Comparison of ENCODE assay signal across 1 cellular context in the genomic region with DNA sequence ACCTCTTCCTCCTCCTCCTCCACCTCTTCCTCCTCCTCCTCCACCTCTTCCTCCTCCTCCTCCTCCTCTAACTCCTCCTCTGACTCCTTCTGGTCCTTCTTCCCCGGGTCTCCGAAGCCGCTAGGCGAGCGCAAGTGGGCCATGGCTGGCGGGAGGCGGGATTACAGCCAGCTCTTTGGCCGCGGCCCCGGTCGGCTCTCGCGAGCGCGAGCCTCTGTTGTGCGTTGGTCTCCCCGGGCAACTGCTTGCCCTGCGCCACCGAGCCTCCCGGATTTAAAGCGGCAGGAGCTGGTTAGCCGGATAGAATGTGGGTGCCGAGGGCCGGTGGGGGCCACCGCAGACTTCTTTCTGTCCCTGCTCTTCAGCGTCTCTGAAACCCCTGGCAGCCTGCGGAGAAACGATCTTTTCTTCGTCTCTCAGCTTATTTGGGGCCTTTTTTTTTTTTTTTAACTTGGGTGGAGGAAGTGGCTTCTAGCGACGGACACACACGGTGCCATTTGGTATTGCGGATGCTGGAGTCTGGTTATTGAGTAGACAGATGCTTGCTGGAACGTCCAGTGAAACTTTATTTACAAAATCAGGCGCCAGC.
A peak's percentile ranks its signal among the peaks of the same experiment; 100 is the strongest.
TF ChIP-seq lines count a peak whose summit lies in the region.

A gene (minus strand): TSS at position 165 of the 589 bp plus-strand sequence. CDS start 22 bp downstream, at position 143.

TF ChIP-seq in HepG2, 621 proteins besides CTCF, POLR2A, EP300 and RAD21 (continues in another document):
- TF ChIP-seq ADNP (CRISPR knock-in tag; IDR thresholded peaks at IDR 0.05) (no peak), ZNF615 (CRISPR knock-in tag; IDR thresholded peaks at IDR 0.05; ENCODE audit: borderline replicate concordance) (no peak), ZNF263 (CRISPR knock-in tag; IDR thresholded peaks at IDR 0.05) (peak; percentile 82), HNF4A (CRISPR knock-in tag; IDR thresholded peaks at IDR 0.05) (no peak), RORA (CRISPR knock-in tag; IDR thresholded peaks at IDR 0.05) (no peak), ZNF737 (CRISPR knock-in tag; IDR thresholded peaks at IDR 0.05; ENCODE audit: borderline replicate concordance) (no peak), GABPA (IDR thresholded peaks at IDR 0.05; ENCODE audit: low read depth, low read length) (no peak), GABPA (CRISPR knock-in tag; IDR thresholded peaks at IDR 0.05; ENCODE audit: low read depth) (no peak), SP140L (CRISPR knock-in tag; IDR thresholded peaks at IDR 0.05; ENCODE audit: borderline replicate concordance) (0 out of 2 replicates have a peak, but pooled peaks have one; percentile 36), ZSCAN29 (CRISPR knock-in tag; conservative IDR thresholded peaks at IDR 0.05) (0 out of 2 replicates have a peak, but pooled peaks have one; percentile 47), ZNF430 (CRISPR knock-in tag; IDR thresholded peaks at IDR 0.05) (peak; percentile 32; the same call in 1 of the 2 replicates), ZNF577 (CRISPR knock-in tag; IDR thresholded peaks at IDR 0.05; ENCODE audit: borderline replicate concordance, low read depth) (no peak), MAZ (IDR thresholded peaks at IDR 0.05; ENCODE audit: borderline replicate concordance, low read depth, low read length) (peak; percentile 30; the same call in 1 of the 2 replicates), MAZ (CRISPR knock-in tag; IDR thresholded peaks at IDR 0.05; ENCODE audit: low read depth) (no peak), CCAR2 (optimal IDR thresholded peaks at IDR 0.05; ENCODE audit: low read depth, low read length) (no peak), ZNF550 (CRISPR knock-in tag; IDR thresholded peaks at IDR 0.05; ENCODE audit: borderline replicate concordance) (no peak), ZNF10 (CRISPR knock-in tag; IDR thresholded peaks at IDR 0.05; ENCODE audit: borderline replicate concordance, low read depth) (no peak), PAF1 (CRISPR knock-in tag; IDR thresholded peaks at IDR 0.05) (no peak), CHD4 (IDR thresholded peaks at IDR 0.05; ENCODE audit: borderline replicate concordance, low read length) (no peak)
- TF ChIP-seq, protein P1, sequence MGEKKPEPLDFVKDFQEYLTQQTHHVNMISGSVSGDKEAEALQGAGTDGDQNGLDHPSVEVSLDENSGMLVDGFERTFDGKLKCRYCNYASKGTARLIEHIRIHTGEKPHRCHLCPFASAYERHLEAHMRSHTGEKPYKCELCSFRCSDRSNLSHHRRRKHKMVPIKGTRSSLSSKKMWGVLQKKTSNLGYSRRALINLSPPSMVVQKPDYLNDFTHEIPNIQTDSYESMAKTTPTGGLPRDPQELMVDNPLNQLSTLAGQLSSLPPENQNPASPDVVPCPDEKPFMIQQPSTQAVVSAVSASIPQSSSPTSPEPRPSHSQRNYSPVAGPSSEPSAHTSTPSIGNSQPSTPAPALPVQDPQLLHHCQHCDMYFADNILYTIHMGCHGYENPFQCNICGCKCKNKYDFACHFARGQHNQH (CRISPR knock-in tag; IDR thresholded peaks at IDR 0.05): peak; percentile 51; the same call in 1 of the 2 replicates
- TF ChIP-seq, protein P2, sequence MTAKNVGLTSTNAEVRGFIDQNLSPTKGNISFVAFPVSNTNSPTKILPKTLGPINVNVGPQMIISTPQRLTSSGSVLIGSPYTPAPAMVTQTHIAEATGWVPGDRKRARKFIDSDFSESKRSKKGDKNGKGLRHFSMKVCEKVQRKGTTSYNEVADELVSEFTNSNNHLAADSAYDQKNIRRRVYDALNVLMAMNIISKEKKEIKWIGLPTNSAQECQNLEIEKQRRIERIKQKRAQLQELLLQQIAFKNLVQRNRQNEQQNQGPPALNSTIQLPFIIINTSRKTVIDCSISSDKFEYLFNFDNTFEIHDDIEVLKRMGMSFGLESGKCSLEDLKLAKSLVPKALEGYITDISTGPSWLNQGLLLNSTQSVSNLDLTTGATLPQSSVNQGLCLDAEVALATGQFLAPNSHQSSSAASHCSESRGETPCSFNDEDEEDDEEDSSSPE (CRISPR knock-in tag; IDR thresholded peaks at IDR 0.05): peak; percentile 65; the same call in 1 of the 2 replicates
- TF ChIP-seq, protein P3, sequence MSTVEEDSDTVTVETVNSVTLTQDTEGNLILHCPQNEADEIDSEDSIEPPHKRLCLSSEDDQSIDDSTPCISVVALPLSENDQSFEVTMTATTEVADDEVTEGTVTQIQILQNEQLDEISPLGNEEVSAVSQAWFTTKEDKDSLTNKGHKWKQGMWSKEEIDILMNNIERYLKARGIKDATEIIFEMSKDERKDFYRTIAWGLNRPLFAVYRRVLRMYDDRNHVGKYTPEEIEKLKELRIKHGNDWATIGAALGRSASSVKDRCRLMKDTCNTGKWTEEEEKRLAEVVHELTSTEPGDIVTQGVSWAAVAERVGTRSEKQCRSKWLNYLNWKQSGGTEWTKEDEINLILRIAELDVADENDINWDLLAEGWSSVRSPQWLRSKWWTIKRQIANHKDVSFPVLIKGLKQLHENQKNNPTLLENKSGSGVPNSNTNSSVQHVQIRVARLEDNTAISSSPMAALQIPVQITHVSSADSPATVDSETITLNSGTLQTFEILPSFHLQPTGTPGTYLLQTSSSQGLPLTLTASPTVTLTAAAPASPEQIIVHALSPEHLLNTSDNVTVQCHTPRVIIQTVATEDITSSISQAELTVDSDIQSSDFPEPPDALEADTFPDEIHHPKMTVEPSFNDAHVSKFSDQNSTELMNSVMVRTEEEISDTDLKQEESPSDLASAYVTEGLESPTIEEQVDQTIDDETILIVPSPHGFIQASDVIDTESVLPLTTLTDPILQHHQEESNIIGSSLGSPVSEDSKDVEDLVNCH (CRISPR knock-in tag; IDR thresholded peaks at IDR 0.05): no peak
- TF ChIP-seq, protein P4, sequence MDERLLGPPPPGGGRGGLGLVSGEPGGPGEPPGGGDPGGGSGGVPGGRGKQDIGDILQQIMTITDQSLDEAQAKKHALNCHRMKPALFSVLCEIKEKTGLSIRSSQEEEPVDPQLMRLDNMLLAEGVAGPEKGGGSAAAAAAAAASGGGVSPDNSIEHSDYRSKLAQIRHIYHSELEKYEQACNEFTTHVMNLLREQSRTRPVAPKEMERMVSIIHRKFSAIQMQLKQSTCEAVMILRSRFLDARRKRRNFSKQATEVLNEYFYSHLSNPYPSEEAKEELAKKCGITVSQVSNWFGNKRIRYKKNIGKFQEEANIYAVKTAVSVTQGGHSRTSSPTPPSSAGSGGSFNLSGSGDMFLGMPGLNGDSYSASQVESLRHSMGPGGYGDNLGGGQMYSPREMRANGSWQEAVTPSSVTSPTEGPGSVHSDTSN (CRISPR knock-in tag; IDR thresholded peaks at IDR 0.05): no peak
- TF ChIP-seq, protein P5, sequence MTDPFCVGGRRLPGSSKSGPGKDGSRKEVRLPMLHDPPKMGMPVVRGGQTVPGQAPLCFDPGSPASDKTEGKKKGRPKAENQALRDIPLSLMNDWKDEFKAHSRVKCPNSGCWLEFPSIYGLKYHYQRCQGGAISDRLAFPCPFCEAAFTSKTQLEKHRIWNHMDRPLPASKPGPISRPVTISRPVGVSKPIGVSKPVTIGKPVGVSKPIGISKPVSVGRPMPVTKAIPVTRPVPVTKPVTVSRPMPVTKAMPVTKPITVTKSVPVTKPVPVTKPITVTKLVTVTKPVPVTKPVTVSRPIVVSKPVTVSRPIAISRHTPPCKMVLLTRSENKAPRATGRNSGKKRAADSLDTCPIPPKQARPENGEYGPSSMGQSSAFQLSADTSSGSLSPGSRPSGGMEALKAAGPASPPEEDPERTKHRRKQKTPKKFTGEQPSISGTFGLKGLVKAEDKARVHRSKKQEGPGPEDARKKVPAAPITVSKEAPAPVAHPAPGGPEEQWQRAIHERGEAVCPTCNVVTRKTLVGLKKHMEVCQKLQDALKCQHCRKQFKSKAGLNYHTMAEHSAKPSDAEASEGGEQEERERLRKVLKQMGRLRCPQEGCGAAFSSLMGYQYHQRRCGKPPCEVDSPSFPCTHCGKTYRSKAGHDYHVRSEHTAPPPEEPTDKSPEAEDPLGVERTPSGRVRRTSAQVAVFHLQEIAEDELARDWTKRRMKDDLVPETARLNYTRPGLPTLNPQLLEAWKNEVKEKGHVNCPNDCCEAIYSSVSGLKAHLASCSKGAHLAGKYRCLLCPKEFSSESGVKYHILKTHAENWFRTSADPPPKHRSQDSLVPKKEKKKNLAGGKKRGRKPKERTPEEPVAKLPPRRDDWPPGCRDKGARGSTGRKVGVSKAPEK (CRISPR knock-in tag; IDR thresholded peaks at IDR 0.05; ENCODE audit: borderline replicate concordance): 0 out of 2 replicates have a peak, but pooled peaks have one; percentile 49
- TF ChIP-seq, protein P6, sequence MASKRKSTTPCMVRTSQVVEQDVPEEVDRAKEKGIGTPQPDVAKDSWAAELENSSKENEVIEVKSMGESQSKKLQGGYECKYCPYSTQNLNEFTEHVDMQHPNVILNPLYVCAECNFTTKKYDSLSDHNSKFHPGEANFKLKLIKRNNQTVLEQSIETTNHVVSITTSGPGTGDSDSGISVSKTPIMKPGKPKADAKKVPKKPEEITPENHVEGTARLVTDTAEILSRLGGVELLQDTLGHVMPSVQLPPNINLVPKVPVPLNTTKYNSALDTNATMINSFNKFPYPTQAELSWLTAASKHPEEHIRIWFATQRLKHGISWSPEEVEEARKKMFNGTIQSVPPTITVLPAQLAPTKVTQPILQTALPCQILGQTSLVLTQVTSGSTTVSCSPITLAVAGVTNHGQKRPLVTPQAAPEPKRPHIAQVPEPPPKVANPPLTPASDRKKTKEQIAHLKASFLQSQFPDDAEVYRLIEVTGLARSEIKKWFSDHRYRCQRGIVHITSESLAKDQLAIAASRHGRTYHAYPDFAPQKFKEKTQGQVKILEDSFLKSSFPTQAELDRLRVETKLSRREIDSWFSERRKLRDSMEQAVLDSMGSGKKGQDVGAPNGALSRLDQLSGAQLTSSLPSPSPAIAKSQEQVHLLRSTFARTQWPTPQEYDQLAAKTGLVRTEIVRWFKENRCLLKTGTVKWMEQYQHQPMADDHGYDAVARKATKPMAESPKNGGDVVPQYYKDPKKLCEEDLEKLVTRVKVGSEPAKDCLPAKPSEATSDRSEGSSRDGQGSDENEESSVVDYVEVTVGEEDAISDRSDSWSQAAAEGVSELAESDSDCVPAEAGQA (IDR thresholded peaks at IDR 0.05; ENCODE audit: low read depth): no peak
- TF ChIP-seq, protein P6 (CRISPR knock-in tag; IDR thresholded peaks at IDR 0.05; ENCODE audit: borderline replicate concordance): no peak
- TF ChIP-seq, protein P7, sequence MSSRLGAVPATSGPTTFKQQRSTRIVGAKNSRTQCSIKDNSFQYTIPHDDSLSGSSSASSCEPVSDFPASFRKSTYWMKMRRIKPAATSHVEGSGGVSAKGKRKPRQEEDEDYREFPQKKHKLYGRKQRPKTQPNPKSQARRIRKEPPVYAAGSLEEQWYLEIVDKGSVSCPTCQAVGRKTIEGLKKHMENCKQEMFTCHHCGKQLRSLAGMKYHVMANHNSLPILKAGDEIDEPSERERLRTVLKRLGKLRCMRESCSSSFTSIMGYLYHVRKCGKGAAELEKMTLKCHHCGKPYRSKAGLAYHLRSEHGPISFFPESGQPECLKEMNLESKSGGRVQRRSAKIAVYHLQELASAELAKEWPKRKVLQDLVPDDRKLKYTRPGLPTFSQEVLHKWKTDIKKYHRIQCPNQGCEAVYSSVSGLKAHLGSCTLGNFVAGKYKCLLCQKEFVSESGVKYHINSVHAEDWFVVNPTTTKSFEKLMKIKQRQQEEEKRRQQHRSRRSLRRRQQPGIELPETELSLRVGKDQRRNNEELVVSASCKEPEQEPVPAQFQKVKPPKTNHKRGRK (CRISPR knock-in tag; IDR thresholded peaks at IDR 0.05): peak; percentile 99
- TF ChIP-seq, protein P8, sequence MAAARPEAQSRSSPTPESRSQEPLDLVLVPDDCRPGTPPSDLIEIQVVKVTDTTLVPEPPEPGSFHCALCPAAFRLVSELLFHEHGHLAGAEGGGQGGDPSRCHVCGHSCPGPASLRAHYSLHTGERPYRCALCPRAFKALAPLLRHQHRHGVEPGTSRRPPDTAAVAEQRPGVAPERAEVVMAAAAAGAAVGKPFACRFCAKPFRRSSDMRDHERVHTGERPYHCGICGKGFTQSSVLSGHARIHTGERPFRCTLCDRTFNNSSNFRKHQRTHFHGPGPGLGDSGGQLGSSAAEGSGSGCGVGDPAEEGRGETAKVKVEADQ (CRISPR knock-in tag; IDR thresholded peaks at IDR 0.05; ENCODE audit: borderline replicate concordance): no peak
- TF ChIP-seq, protein P9, sequence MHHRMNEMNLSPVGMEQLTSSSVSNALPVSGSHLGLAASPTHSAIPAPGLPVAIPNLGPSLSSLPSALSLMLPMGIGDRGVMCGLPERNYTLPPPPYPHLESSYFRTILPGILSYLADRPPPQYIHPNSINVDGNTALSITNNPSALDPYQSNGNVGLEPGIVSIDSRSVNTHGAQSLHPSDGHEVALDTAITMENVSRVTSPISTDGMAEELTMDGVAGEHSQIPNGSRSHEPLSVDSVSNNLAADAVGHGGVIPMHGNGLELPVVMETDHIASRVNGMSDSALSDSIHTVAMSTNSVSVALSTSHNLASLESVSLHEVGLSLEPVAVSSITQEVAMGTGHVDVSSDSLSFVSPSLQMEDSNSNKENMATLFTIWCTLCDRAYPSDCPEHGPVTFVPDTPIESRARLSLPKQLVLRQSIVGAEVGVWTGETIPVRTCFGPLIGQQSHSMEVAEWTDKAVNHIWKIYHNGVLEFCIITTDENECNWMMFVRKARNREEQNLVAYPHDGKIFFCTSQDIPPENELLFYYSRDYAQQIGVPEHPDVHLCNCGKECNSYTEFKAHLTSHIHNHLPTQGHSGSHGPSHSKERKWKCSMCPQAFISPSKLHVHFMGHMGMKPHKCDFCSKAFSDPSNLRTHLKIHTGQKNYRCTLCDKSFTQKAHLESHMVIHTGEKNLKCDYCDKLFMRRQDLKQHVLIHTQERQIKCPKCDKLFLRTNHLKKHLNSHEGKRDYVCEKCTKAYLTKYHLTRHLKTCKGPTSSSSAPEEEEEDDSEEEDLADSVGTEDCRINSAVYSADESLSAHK (CRISPR knock-in tag; IDR thresholded peaks at IDR 0.05; ENCODE audit: borderline replicate concordance): no peak
- TF ChIP-seq, protein P10, sequence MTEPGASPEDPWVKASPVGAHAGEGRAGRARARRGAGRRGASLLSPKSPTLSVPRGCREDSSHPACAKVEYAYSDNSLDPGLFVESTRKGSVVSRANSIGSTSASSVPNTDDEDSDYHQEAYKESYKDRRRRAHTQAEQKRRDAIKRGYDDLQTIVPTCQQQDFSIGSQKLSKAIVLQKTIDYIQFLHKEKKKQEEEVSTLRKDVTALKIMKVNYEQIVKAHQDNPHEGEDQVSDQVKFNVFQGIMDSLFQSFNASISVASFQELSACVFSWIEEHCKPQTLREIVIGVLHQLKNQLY (CRISPR knock-in tag; IDR thresholded peaks at IDR 0.05): no peak
- TF ChIP-seq, protein P11, sequence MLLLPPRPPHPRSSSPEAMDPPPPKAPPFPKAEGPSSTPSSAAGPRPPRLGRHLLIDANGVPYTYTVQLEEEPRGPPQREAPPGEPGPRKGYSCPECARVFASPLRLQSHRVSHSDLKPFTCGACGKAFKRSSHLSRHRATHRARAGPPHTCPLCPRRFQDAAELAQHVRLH (CRISPR knock-in tag; IDR thresholded peaks at IDR 0.05; ENCODE audit: borderline replicate concordance, low read depth): no peak
